Comparison of ENCODE assay signal across 1 cellular context in genomic region chr22:27310966-27311665, GRCh38.
TF ChIP-seq lines count a peak whose summit lies in the region.

No MANE protein-coding gene starts in this region.

TF ChIP-seq in IMR-90, 13 proteins besides CTCF, POLR2A, EP300 and RAD21 (continued from another document):
- TF ChIP-seq RCOR1 (IDR thresholded peaks at IDR 0.05; ENCODE audit: insufficient replicate concordance, low read length) (no peak), CHD1 (IDR thresholded peaks at IDR 0.05; ENCODE audit: low read depth, low read length) (no peak), BHLHE40 (IDR thresholded peaks at IDR 0.05; ENCODE audit: low read depth, low read length) (no peak)
